In genomic region chr7:128341733-128342132, GRCh38 we compare ENCODE assay signal across 13 cellular contexts. TPM values are rescaled to one million over a fixed set of nuclear protein-coding genes. Genes with fewer than 3 reads are reported as not detected.
DNase-seq lines count a peak whose midpoint lies in the region; ATAC-seq, FAIRE-seq and TF ChIP-seq lines count a peak whose summit lies in the region.
"Had no signal": no experiment of that assay in that cellular context is flagged by ENCODE, and none has a peak within 500 bp of the region (broad histone marks: within the 10 kb centered on the region; RNA-seq: fewer than 3 reads in every experiment).

No MANE protein-coding gene starts in this region.

- no peak for FAIRE-seq in keratinocyte (lab: Jason Lieb, UNC)
- FAIRE-seq: islet of Langerhans had no signal

- H3K27me3 Mint-ChIP-seq in stimulated activated naive CD8-positive, alpha-beta T cell treated with anti-CD3 and anti-CD28 coated beads, Interleukin-15, Interleukin-2, amounts not matched to agents 100 ng/mL and 50 ng/mL, for 24 hours = no peaks in the 10 kb centered on the region
- no peaks in the 10 kb centered on the region for H3K27me3 Mint-ChIP-seq in T-cell

- H4K20me1 ChIP-seq in keratinocyte (ENCODE audit: control insufficient read depth, extremely low read depth, insufficient read depth, low read length) = no peaks in the 10 kb centered on the region

- H2AFZ ChIP-seq in keratinocyte (ENCODE audit: control insufficient read depth, low read length) = no peak overlapping the region

- H3K36me3 ChIP-seq in keratinocyte (ENCODE audit: control insufficient read depth in 2 of 2, extremely low read depth in 1 of 2, insufficient read depth in 2 of 2, low read length in 2 of 2) = peaks cover 6 to 17% of the 10 kb centered on the region in 2 experiments

- ATAC-seq in stimulated activated naive CD8-positive, alpha-beta T cell treated with anti-CD3 and anti-CD28 coated beads, Interleukin-15, Interleukin-2, amounts not matched to agents 100 U/mL and 50 U/mL, for 24 hours = no peak
- no peak for ATAC-seq in T-cell (replicated peaks in 1 of 4)
- ATAC-seq in GM19023 (IDR thresholded peaks at IDR 0.05; ENCODE audit: unreplicated experiment) = no peak
- ATAC-seq: activated naive CD4-positive, alpha-beta T cell treated with anti-CD3 and anti-CD28 coated beads, Interleukin-2, amount 50 U/mL, for 72 hours had no signal

- peaks cover 35% of the 10 kb centered on the region for H3K36me3 Mint-ChIP-seq in stimulated activated naive CD8-positive, alpha-beta T cell treated with anti-CD3 and anti-CD28 coated beads, Interleukin-15, Interleukin-2, amounts not matched to agents 100 ng/mL and 50 ng/mL, for 24 hours (ENCODE audit: low read depth)
- peaks cover 31% of the 10 kb centered on the region for H3K36me3 Mint-ChIP-seq in T-cell

- no peaks in the 10 kb centered on the region for H3K27me3 ChIP-seq in keratinocyte (ENCODE audit: control insufficient read depth, extremely low read depth, insufficient read depth, low read length)

- no peak overlapping the region for H3K4me3 ChIP-seq in keratinocyte (ENCODE audit: control insufficient read depth in 2 of 3, extremely low read depth in 1 of 3, insufficient read depth in 2 of 3, low read depth in 1 of 3, low read length in 3 of 3)

- H3K27ac Mint-ChIP-seq in stimulated activated naive CD8-positive, alpha-beta T cell treated with anti-CD3 and anti-CD28 coated beads, Interleukin-15, Interleukin-2, amounts not matched to agents 100 ng/mL and 50 ng/mL, for 24 hours = no peak overlapping the region
- no peak overlapping the region for H3K27ac Mint-ChIP-seq in T-cell

- CTCF ChIA-PET in T-cell (lab: Charles Lee) = interaction anchor here (0.7 to 0.9 kb wide), 2 partner anchors 59 to 759 kb away, joined by 3 read pairs; no protein-coding TSS in a partner anchor

- peak overlapping the region; percentile 95 for H3K4me3 Mint-ChIP-seq in stimulated activated naive CD8-positive, alpha-beta T cell treated with anti-CD3 and anti-CD28 coated beads, Interleukin-15, Interleukin-2, amounts not matched to agents 100 ng/mL and 50 ng/mL, for 24 hours
- H3K4me3 Mint-ChIP-seq in T-cell = peak overlapping the region; percentile 92 to 95 (median 94)

- H3K9me3 Mint-ChIP-seq in stimulated activated naive CD8-positive, alpha-beta T cell treated with anti-CD3 and anti-CD28 coated beads, Interleukin-15, Interleukin-2, amounts not matched to agents 100 ng/mL and 50 ng/mL, for 24 hours = no peaks in the 10 kb centered on the region
- H3K9me3 Mint-ChIP-seq in T-cell = no peaks in the 10 kb centered on the region
- H3K9me3 Mint-ChIP-seq: activated naive CD4-positive, alpha-beta T cell treated with anti-CD3 and anti-CD28 coated beads, Interleukin-2, amount 50 U/mL, for 72 hours had no signal

- H3K9me1 ChIP-seq in keratinocyte (ENCODE audit: control insufficient read depth, extremely low read depth, insufficient read depth, low read length) = no peaks in the 10 kb centered on the region

- POLR2A ChIA-PET in T-cell (lab: Charles Lee) = no interaction called here

- H3K4me1 Mint-ChIP-seq in stimulated activated naive CD8-positive, alpha-beta T cell treated with anti-CD3 and anti-CD28 coated beads, Interleukin-15, Interleukin-2, amounts not matched to agents 100 ng/mL and 50 ng/mL, for 24 hours (ENCODE audit: low read depth) = peaks cover 32% of the 10 kb centered on the region
- peaks cover 22 to 32% (median 30%) of the 10 kb centered on the region in 3 donors for H3K4me1 Mint-ChIP-seq in T-cell

- no peaks in the 10 kb centered on the region for H3K9me3 ChIP-seq in keratinocyte (ENCODE audit: control insufficient read depth, low read depth, low read length)

- no peak for DNase-seq in stimulated activated naive CD8-positive, alpha-beta T cell treated with anti-CD3 and anti-CD28 coated beads, Interleukin-15, Interleukin-2, amounts not matched to agents 100 U/mL and 50 U/mL, for 24 hours
- DNase-seq in T-cell (no peak), keratinocyte (ENCODE audit: low read depth, low spot score) (no peak), NK-92 (lab: John Stamatoyannopoulos, UW; ENCODE audit: unreplicated experiment) (no peak), occipital lobe (lab: John Stamatoyannopoulos, UW) (no peak), LoVo (ENCODE audit: low spot score) (no peak)
- DNase-seq: dermis blood vessel endothelial cell, NCI-H1092, Right ventricle myocardium superior had no signal

- H3K9ac ChIP-seq in keratinocyte (ENCODE audit: control insufficient read depth, extremely low read depth, insufficient read depth, low read length) = no peak overlapping the region

- no peak overlapping the region for H3K27ac ChIP-seq in keratinocyte (ENCODE audit: control insufficient read depth, insufficient read depth, low read length)

- TF ChIP-seq CTCF in keratinocyte (optimal IDR thresholded peaks at IDR 0.05 in 1 of 3, IDR thresholded peaks at IDR 0.05 in 1 of 3, conservative IDR thresholded peaks at IDR 0.05 in 1 of 3; ENCODE audit: extremely low read depth in 1 of 3, insufficient read depth in 2 of 3, low read length in 3 of 3) = no peak

- H3K4me1 ChIP-seq in keratinocyte (ENCODE audit: control insufficient read depth, extremely low read depth, insufficient read depth, low read length) = peaks cover 12% of the 10 kb centered on the region

- H3K79me2 ChIP-seq in keratinocyte (ENCODE audit: control insufficient read depth, insufficient read depth, low read length) = peaks cover 41% of the 10 kb centered on the region

- dilution Hi-C loops in keratinocyte (cut with MboI; ENCODE audit: extremely low pct_ligation_motif_present, low sequenced_read_pairs) = no loop called here

- peak overlapping the region; percentile 100 for H3K4me2 ChIP-seq in keratinocyte (ENCODE audit: control insufficient read depth, extremely low read depth, insufficient read depth, low read depth, low read length)

RNA-seq across cellular contexts. Expression of gene RBM28, which starts 2.0 kb away (rescaled TPM):
- 10 to 100 TPM; 27.3 to 54.3 (median 41.9) TPM for total RNA-seq in T-cell
- polyA plus RNA-seq in keratinocyte = 16.7 to 36.4 TPM (median 30.4 TPM) in 3 replicates
- 36.5 TPM for polyA plus RNA-seq in keratinocyte (2011; ENCODE audit: low read depth)
- polyA plus RNA-seq in keratinocyte (2011; cell fraction: cytosol; rRNA removed) = 16.6 and 19.4 TPM in 2 replicates
- 54.0 and 67.1 TPM in 2 replicates for polyA plus RNA-seq in keratinocyte (2011; cell fraction: nucleus; rRNA removed)
- polyA plus RNA-seq in keratinocyte (2012; ENCODE audit: low replicate concordance) = 29.8 and 40.8 TPM in 2 replicates
- 4.2 to 10.5 TPM (median 6.3 TPM) in 3 replicates for polyA minus RNA-seq in keratinocyte
- polyA minus RNA-seq in keratinocyte (2011; cell fraction: cytosol; rRNA and poly(A)+ RNA removed) = 15.3 TPM
- polyA minus RNA-seq in keratinocyte (2011; cell fraction: nucleus; rRNA and poly(A)+ RNA removed) = 8.0 and 19.0 TPM in 2 replicates
- 12.5 TPM for total RNA-seq in occipital lobe

RNA-seq across cellular contexts. Expression of gene PRRT4, which starts 19.8 kb away (rescaled TPM):
- total RNA-seq in T-cell (1 to 10 TPM in 1 of 5 donors, under 1 TPM in 4; 0.15 to 1.1 (median 0.65) TPM), occipital lobe (2.7 TPM)
- 0.12 to 0.23 TPM (median 0.12 TPM) in 3 replicates for polyA plus RNA-seq in keratinocyte
- not detected for polyA plus RNA-seq in keratinocyte (2011; ENCODE audit: low read depth)
- 0.08 and 0.10 TPM in 2 replicates for polyA plus RNA-seq in keratinocyte (2011; cell fraction: cytosol; rRNA removed)
- polyA plus RNA-seq in keratinocyte (2011; cell fraction: nucleus; rRNA removed) = 0.59 and 0.79 TPM in 2 replicates
- polyA plus RNA-seq in keratinocyte (2012; ENCODE audit: low replicate concordance) = 0.18 and 0.76 TPM in 2 replicates
- polyA minus RNA-seq in keratinocyte = not detected in 3 replicates
- polyA minus RNA-seq in keratinocyte (2011; cell fraction: cytosol; rRNA and poly(A)+ RNA removed) = not detected
- polyA minus RNA-seq in keratinocyte (2011; cell fraction: nucleus; rRNA and poly(A)+ RNA removed) = 0.54 TPM in 1 of 2 replicates, not detected in the other
- total RNA-seq: dermis blood vessel endothelial cell had no signal
